1 cellular context compared by ENCODE assay signal in the genomic region with DNA sequence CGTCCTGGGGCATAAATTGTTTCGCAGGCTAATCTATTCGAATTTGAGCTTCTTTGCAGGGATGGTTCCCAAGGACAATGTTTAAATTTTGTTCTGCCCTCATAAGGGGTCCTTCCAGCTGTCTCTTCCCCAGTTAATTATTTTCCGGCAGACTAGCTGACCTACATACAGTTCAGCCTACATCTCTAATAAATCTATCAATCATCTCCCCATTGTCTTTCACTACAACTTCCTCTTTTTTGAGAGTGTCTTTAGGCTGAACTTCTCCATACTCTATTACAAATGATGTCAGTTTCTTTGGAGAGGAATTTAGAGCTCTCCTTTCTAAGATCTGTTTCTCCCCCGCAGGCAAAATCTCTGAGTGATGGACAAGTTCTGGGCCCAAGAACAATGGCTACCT.
TF ChIP-seq lines count a peak whose summit lies in the region.

No MANE protein-coding gene starts in this region.

TF ChIP-seq in GM23338, 12 proteins besides CTCF, POLR2A, EP300 and RAD21 (continued from another document):
- TF ChIP-seq JUNB (IDR thresholded peaks at IDR 0.05; ENCODE audit: unreplicated experiment) (no peak), ZNF331 (CRISPR knock-in tag; IDR thresholded peaks at IDR 0.05; ENCODE audit: low read depth) (no peak)
